Comparison of ENCODE assay signal across 26 cellular contexts in genomic region chr6:21478411-21478810, GRCh38.
"Had no signal": no experiment of that assay in that cellular context is flagged by ENCODE, and none has a peak within 500 bp of the region (broad histone marks: within the 10 kb centered on the region; RNA-seq: fewer than 3 reads in every experiment).

No MANE protein-coding gene starts in this region.

- ATAC-seq: esophagus mucosa; gastroesophageal sphincter; lower lobe of right lung; natural killer cell; stimulated activated naive B cell treated with anti-CD40 and anti-IgM and Interleukin-4, amounts not matched to agents 10 μg/mL and 1 μg/mL and 100 μg/mL, for 72 hours had no signal

- DNase-seq: colonic mucosa; effector CD8-positive, alpha-beta T cell; endodermal cell; foreskin keratinocyte; heart left ventricle; kidney; left ventricle myocardium inferior; lower lobe of right lung; natural killer cell; retina; spleen; stimulated activated CD4-positive, alpha-beta T cell treated with anti-CD3 and anti-CD28 coated beads, Interleukin-2, amount 100 ng/mL, for 48 hours; stimulated activated naive B cell treated with anti-CD40 and anti-IgM and Interleukin-4, amounts not matched to agents 10 μg/mL and 1 μg/mL and 100 μg/mL, for 72 hours; tibial artery had no signal

- H3K36me3 ChIP-seq: colonic mucosa, gastroesophageal sphincter, heart left ventricle, left ventricle myocardium inferior, lower lobe of right lung, neutrophil, pancreas, spleen, suprapubic skin, tibial artery had no signal

- H3K27me3 ChIP-seq: colonic mucosa, foreskin keratinocyte, gastroesophageal sphincter, heart left ventricle, hepatocyte, neutrophil, pancreas, spleen, suprapubic skin, tibial artery had no signal

- H3K4me3 Mint-ChIP-seq: dendritic cell treated with granulocyte-macrophage colony-stimulating factor and Interleukin-4, amounts not matched to agents 40 ng/mL and 50 ng/mL, for 4 days; endodermal cell; natural killer cell; neural crest cell; stimulated activated naive B cell treated with anti-CD40 and anti-IgM and Interleukin-4, amounts not matched to agents 10 μg/mL and 1 μg/mL and 100 μg/mL, for 72 hours; stimulated activated naive CD8-positive, alpha-beta T cell treated with anti-CD3 and anti-CD28 coated beads, Interleukin-15, Interleukin-2, amounts not matched to agents 100 ng/mL and 50 ng/mL, for 24 hours had no signal

- H3K27me3 Mint-ChIP-seq: dendritic cell treated with granulocyte-macrophage colony-stimulating factor and Interleukin-4, amounts not matched to agents 40 ng/mL and 50 ng/mL, for 4 days; type B pancreatic cell had no signal

- H3K36me3 Mint-ChIP-seq: natural killer cell; stimulated activated naive B cell treated with anti-CD40 and anti-IgM and Interleukin-4, amounts not matched to agents 10 μg/mL and 1 μg/mL and 100 μg/mL, for 72 hours; type B pancreatic cell had no signal

- H3K9me3 ChIP-seq: colonic mucosa, gastroesophageal sphincter, heart left ventricle, left ventricle myocardium inferior, lower lobe of right lung, neutrophil, pancreas, spleen, suprapubic skin, tibial artery had no signal

- FAIRE-seq: kidney, pancreas had no signal

- H3K4me3 ChIP-seq: colonic mucosa, hepatocyte, skin epidermis, spleen had no signal

- H3K4me1 ChIP-seq: colonic mucosa, foreskin keratinocyte, spleen had no signal

- H3K4me1 Mint-ChIP-seq: natural killer cell; stimulated activated naive B cell treated with anti-CD40 and anti-IgM and Interleukin-4, amounts not matched to agents 10 μg/mL and 1 μg/mL and 100 μg/mL, for 72 hours had no signal

- H3K9me3 Mint-ChIP-seq: dendritic cell treated with granulocyte-macrophage colony-stimulating factor and Interleukin-4, amounts not matched to agents 40 ng/mL and 50 ng/mL, for 4 days; endodermal cell; natural killer cell; stimulated activated naive B cell treated with anti-CD40 and anti-IgM and Interleukin-4, amounts not matched to agents 10 μg/mL and 1 μg/mL and 100 μg/mL, for 72 hours; stimulated activated naive CD8-positive, alpha-beta T cell treated with anti-CD3 and anti-CD28 coated beads, Interleukin-15, Interleukin-2, amounts not matched to agents 100 ng/mL and 50 ng/mL, for 24 hours had no signal

- H3K27ac ChIP-seq: colonic mucosa, epithelial cell of prostate, foreskin keratinocyte, gastroesophageal sphincter, lower lobe of right lung, neutrophil, spleen, suprapubic skin, tibial artery had no signal

- H3K27ac Mint-ChIP-seq: dendritic cell treated with granulocyte-macrophage colony-stimulating factor and Interleukin-4, amounts not matched to agents 40 ng/mL and 50 ng/mL, for 4 days; endodermal cell; natural killer cell; stimulated activated naive B cell treated with anti-CD40 and anti-IgM and Interleukin-4, amounts not matched to agents 10 μg/mL and 1 μg/mL and 100 μg/mL, for 72 hours; stimulated activated naive CD8-positive, alpha-beta T cell treated with anti-CD3 and anti-CD28 coated beads, Interleukin-15, Interleukin-2, amounts not matched to agents 100 ng/mL and 50 ng/mL, for 24 hours; type B pancreatic cell had no signal
